In the genomic region with DNA sequence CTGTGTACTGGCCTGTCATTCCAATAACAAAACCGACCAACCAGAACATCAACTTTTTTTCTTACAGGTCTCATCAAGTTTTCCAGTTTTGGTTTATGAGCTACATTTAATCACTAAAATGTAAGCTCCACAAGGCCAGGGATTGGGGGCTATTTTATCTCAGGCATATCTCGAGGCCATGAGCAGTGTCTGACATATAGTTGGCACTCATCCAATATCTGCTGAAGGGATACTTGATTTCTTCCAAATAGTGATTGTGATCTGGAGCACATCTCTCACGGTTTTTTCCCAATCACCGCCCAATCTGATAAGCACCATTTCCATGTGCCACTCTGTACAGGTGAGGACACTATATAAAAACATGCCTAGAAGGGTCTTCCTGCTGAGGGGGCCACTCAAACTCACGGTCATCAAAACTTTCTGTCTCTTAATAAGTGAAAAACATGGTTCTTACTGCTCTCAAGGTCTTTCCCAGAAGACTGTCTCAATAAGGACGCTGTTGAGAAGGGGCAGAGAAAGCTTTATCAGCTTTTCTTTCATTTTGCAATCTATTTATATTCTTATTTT, we compare ENCODE assay signal across 1 cellular context.
TF ChIP-seq lines count a peak whose summit lies in the region.

No MANE protein-coding gene starts in this region.

TF ChIP-seq in HepG2, 621 proteins besides CTCF, POLR2A, EP300 and RAD21 (continued from another document):
- TF ChIP-seq BRCA1 (CRISPR knock-in tag; IDR thresholded peaks at IDR 0.05), result no peak
